Comparison of ENCODE assay signal across 8 cellular contexts in the genomic region with DNA sequence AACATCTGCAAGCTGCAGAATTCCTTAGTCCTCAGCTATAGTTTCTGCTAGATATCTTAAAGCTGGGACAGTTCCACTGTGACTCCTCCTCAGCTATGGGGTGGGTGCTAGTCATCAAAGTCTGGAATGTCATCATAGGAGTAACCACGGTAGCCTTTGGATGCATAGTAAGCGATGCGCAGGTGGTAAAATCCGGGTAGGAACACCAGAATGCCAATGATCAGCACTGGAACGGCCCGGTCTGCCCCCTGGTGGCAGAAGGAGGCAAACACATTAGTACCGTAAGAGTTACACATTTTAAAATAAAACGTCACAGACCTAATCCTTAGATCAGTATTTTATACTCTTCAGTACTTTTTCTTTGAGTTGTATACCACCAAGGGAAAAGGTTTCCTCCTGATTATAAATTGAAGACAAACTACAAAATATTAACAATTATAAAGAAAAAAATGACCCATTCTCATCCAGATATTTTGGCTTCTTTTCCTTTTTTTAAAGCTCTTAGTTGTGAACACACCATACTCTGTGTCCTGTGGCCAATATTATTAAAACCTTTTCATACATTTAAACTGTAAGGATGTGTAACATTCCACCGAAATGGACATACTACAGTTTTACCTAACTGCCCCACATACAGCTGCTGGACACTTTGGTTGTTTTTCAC. TPM values are rescaled to one million over a fixed set of nuclear protein-coding genes. Genes with fewer than 3 reads are reported as not detected.
DNase-seq lines count a peak whose midpoint lies in the region; ATAC-seq, FAIRE-seq and TF ChIP-seq lines count a peak whose summit lies in the region.

No MANE protein-coding gene starts in this region.

- peaks cover 11% of the 10 kb centered on the region for H3K36me3 Mint-ChIP-seq in astrocyte (ENCODE audit: low read depth, unreplicated experiment)

- H3K4me1 ChIP-seq in A673 (ENCODE audit: insufficient read depth, low read length, poor library complexity, severe bottlenecking) (no peaks in the 10 kb centered on the region), astrocyte (ENCODE audit: insufficient read depth, low read length) (no peaks in the 10 kb centered on the region), smooth muscle cell (ENCODE audit: low read depth) (no peaks in the 10 kb centered on the region)

- peaks cover 3% of the 10 kb centered on the region for H3K4me1 Mint-ChIP-seq in astrocyte (ENCODE audit: low read depth, unreplicated experiment)

- H3F3A ChIP-seq in smooth muscle cell (ENCODE audit: low read depth) = peaks cover 7% of the 10 kb centered on the region

- no peak overlapping the region for H3K9ac ChIP-seq in astrocyte (ENCODE audit: low read length)
- no peak overlapping the region for H3K9ac ChIP-seq in smooth muscle cell (ENCODE audit: low read depth)

- H3K27ac Mint-ChIP-seq in astrocyte (ENCODE audit: unreplicated experiment) = peak overlapping the region; percentile 66

- no peak overlapping the region for H3K27ac ChIP-seq in A673 (ENCODE audit: low read depth, low read length, poor library complexity, severe bottlenecking)
- H3K27ac ChIP-seq in astrocyte (ENCODE audit: low read depth, low read length) = no peak overlapping the region
- no peak overlapping the region for H3K27ac ChIP-seq in smooth muscle cell (ENCODE audit: low read depth)

- no peak for FAIRE-seq in astrocyte (lab: Jason Lieb, UNC)

- H3K27me3 Mint-ChIP-seq in astrocyte (ENCODE audit: low read depth, unreplicated experiment) = no peaks in the 10 kb centered on the region

- H3K79me2 ChIP-seq in astrocyte (ENCODE audit: insufficient read depth, low read length) (peaks cover 18% of the 10 kb centered on the region), smooth muscle cell (ENCODE audit: low read depth) (peaks cover 3% of the 10 kb centered on the region)

- peak; percentile 76 for DNase-seq in A673 (ENCODE audit: low spot score)
- DNase-seq in NCI-H1105 treated with DMSO at 0.1 percent for 48 hours (lab: John Stamatoyannopoulos, UW) = peak; percentile 59
- DNase-seq in T1000 (lab: John Stamatoyannopoulos, UW) = peak; percentile 46
- DNase-seq in astrocyte (ENCODE audit: low read depth) = no peak
- DNase-seq in hippocampal formation (lab: John Stamatoyannopoulos, UW) = peak; percentile 60 to 63
- peak; percentile 11 for DNase-seq in smooth muscle cell (lab: John Stamatoyannopoulos, UW; ENCODE audit: unreplicated experiment)

- H3K4me3 ChIP-seq in A673 (ENCODE audit: low read depth, low read length, poor library complexity, severe bottlenecking) (no peak overlapping the region), astrocyte (ENCODE audit: insufficient read depth, low read depth, low read length) (no peak overlapping the region), smooth muscle cell (no peak overlapping the region)

- H3K27me3 ChIP-seq in A673 (replicated peaks; ENCODE audit: insufficient read depth, low read depth, low read length, poor library complexity) (no peaks in the 10 kb centered on the region), astrocyte (ENCODE audit: insufficient read depth, low read length) (no peaks in the 10 kb centered on the region), smooth muscle cell (ENCODE audit: low read depth) (no peaks in the 10 kb centered on the region)

- POLR2A ChIA-PET in A673 (lab: Charles Lee; ENCODE audit: low non-redundant PET) = interaction anchor here (0.6 kb wide), 1 partner anchor 1641 kb away, joined by 3 read pairs; no protein-coding TSS in a partner anchor

- no peak overlapping the region for H3K4me3 Mint-ChIP-seq in astrocyte (ENCODE audit: unreplicated experiment)

- H3K9me3 Mint-ChIP-seq in astrocyte (ENCODE audit: unreplicated experiment) = no peaks in the 10 kb centered on the region

- peaks cover 48% of the 10 kb centered on the region for H3K36me3 ChIP-seq in A673 (ENCODE audit: insufficient read depth, low read length, poor library complexity, severe bottlenecking)
- peaks cover 40% of the 10 kb centered on the region for H3K36me3 ChIP-seq in astrocyte (ENCODE audit: insufficient read depth, low read length)
- peaks cover 13% of the 10 kb centered on the region for H3K36me3 ChIP-seq in smooth muscle cell (ENCODE audit: low read depth)

- H3K9me3 ChIP-seq in A673 (ENCODE audit: low read depth, low read length, poor library complexity, severe bottlenecking) = no peaks in the 10 kb centered on the region
- H3K9me3 ChIP-seq in astrocyte (ENCODE audit: insufficient read depth, low read depth, low read length) = no peaks in the 10 kb centered on the region
- H3K9me3 ChIP-seq in smooth muscle cell (replicated peaks; ENCODE audit: low read depth) = no peaks in the 10 kb centered on the region

- no peak overlapping the region for H3K4me2 ChIP-seq in astrocyte (ENCODE audit: low read length)
- H3K4me2 ChIP-seq in smooth muscle cell = no peak overlapping the region

- WGBS in smooth muscle cell (ENCODE audit: low lambda C conversion rate) = 30% methylated on average over 9 of the region's 9 CpGs

- H4K20me1 ChIP-seq in astrocyte (ENCODE audit: insufficient read depth, low read length) (peaks cover 43% of the 10 kb centered on the region), smooth muscle cell (ENCODE audit: low read depth) (peaks cover 50% of the 10 kb centered on the region)

- H2AFZ ChIP-seq in astrocyte (ENCODE audit: low read depth, low read length) (no peak overlapping the region), smooth muscle cell (ENCODE audit: low read depth) (no peak overlapping the region)

- CTCF ChIA-PET in A673 (lab: Charles Lee) = interaction anchor here (0.5 to 1.4 kb wide), 4 partner anchors 26 to 122 kb away, joined by 3 to 5 read pairs (median 4); partner anchors contain the start of gene CDS2

- peak; percentile 82 for TF ChIP-seq CTCF in A673 (conservative IDR thresholded peaks at IDR 0.05; ENCODE audit: low read depth, low read length)
- TF ChIP-seq CTCF in astrocyte (IDR thresholded peaks at IDR 0.05; ENCODE audit: insufficient read depth, low read depth, low read length) = peak; percentile 73
- peak; percentile 88 for TF ChIP-seq CTCF in smooth muscle cell (IDR thresholded peaks at IDR 0.05; ENCODE audit: borderline replicate concordance, insufficient read depth, poor library complexity, severe bottlenecking)

- BruUV-seq in A673 (replicated peaks; lab: Mats Ljungman, UMichigan) = no TSS peak

- intact Hi-C loops in A673 (cut with micrococcal nuclease; ENCODE audit: unreplicated experiment) = loop anchor here (5.0 kb wide), 1 partner anchor 494 kb away; no protein-coding TSS in a partner anchor

- ATAC-seq in GM18517 (IDR thresholded peaks at IDR 0.05; ENCODE audit: unreplicated experiment) (peak; percentile 59), HG02973 (IDR thresholded peaks at IDR 0.05; ENCODE audit: unreplicated experiment) (no peak)

RNA-seq across cellular contexts. Expression of gene TMEM230, which starts 12.1 kb away (rescaled TPM):
- total RNA-seq in A673 (2021) = 94.6 and 105 TPM in 2 replicates
- total RNA-seq in astrocyte = 82.6 and 95.6 TPM in 2 replicates
- 102 and 107 TPM in 2 replicates for total RNA-seq in smooth muscle cell
- polyA plus RNA-seq in smooth muscle cell = 104 and 117 TPM in 2 replicates

RNA-seq across cellular contexts. Expression of gene PCNA, which starts 18.9 kb away (rescaled TPM):
- total RNA-seq in A673 (2021) (397 TPM in 2 replicates), astrocyte (73.0 and 77.6 TPM in 2 replicates), smooth muscle cell (168 and 178 TPM in 2 replicates)
- 75.2 and 78.7 TPM in 2 replicates for polyA plus RNA-seq in smooth muscle cell

RNA-seq across cellular contexts. Expression of gene CDS2, which starts 26.0 kb away (rescaled TPM):
- total RNA-seq in A673 (2021) = 67.4 and 68.1 TPM in 2 replicates
- 46.3 and 53.9 TPM in 2 replicates for total RNA-seq in astrocyte
- 20.3 and 24.9 TPM in 2 replicates for total RNA-seq in smooth muscle cell
- 25.9 and 32.4 TPM in 2 replicates for polyA plus RNA-seq in smooth muscle cell
